Comparison of ENCODE assay signal across 9 cellular contexts in genomic region chr2:159617651-159618050, GRCh38.
A peak's percentile ranks its signal among the peaks of the same experiment; 100 is the strongest.
DNase-seq lines count a peak whose midpoint lies in the region; ATAC-seq and TF ChIP-seq lines count a peak whose summit lies in the region.
"Had no signal": no experiment of that assay in that cellular context is flagged by ENCODE, and none has a peak within 500 bp of the region (broad histone marks: within the 10 kb centered on the region; RNA-seq: fewer than 3 reads in every experiment).

No MANE protein-coding gene starts in this region.

- peak overlapping the region; percentile 100 for H3K27ac Mint-ChIP-seq in nephron progenitor cell
- H3K27ac Mint-ChIP-seq: activated naive CD8-positive, alpha-beta T cell had no signal

- TF ChIP-seq CTCF in cardiac fibroblast (IDR thresholded peaks at IDR 0.05; ENCODE audit: low read depth, low read length) (no peak), nephron progenitor cell (IDR thresholded peaks at IDR 0.05) (no peak)

- H3K4me3 Mint-ChIP-seq in nephron progenitor cell = peak overlapping the region; percentile 96

- no peaks in the 10 kb centered on the region for H3K9me3 Mint-ChIP-seq in nephron progenitor cell

- H3K4me3 ChIP-seq in cardiac fibroblast (replicated peaks in 1 of 2; ENCODE audit: low read depth in 2 of 2, low read length in 2 of 2) = no peak overlapping the region

- H3K27me3 Mint-ChIP-seq in nephron progenitor cell (ENCODE audit: low read depth, poor library complexity) = peaks cover 3% of the 10 kb centered on the region

- DNase-seq in DMS153 (lab: John Stamatoyannopoulos, UW) (peak; percentile 67), NCI-H2107 (lab: John Stamatoyannopoulos, UW) (peak; percentile 38), cardiac fibroblast (ENCODE audit: low read depth in 2 of 2) (peak; percentile 22 to 54), nephron progenitor cell (no peak), superior temporal gyrus (ENCODE audit: extremely low spot score) (no peak), AG08396 (ENCODE audit: low spot score) (no peak)
- no peak for DNase-seq in stimulated activated CD4-positive, alpha-beta T cell treated with anti-CD3 and anti-CD28 coated beads, Interleukin-15, amount 100 ng/mL, for 24 hours

- peaks cover 34% of the 10 kb centered on the region for H3K4me1 Mint-ChIP-seq in nephron progenitor cell

- no peaks in the 10 kb centered on the region for H3K36me3 Mint-ChIP-seq in nephron progenitor cell (ENCODE audit: low read depth)

- ATAC-seq in GM19467 (IDR thresholded peaks at IDR 0.05; ENCODE audit: unreplicated experiment) = no peak

Comparison
In these comparisons a context has a peak if more than half of its experiments do, and no peak if none do; other contexts are left out.
1. DNase-seq: peak in DMS153 (single experiment), NCI-H2107 (single experiment) and cardiac fibroblast (2 of 2); none in nephron progenitor cell (single experiment), superior temporal gyrus (single experiment), AG08396 (single experiment) and stimulated activated CD4-positive, alpha-beta T cell treated with anti-CD3 and anti-CD28 coated beads, Interleukin-15, amount 100 ng/mL, for 24 hours (single experiment).